ENCODE assay signal across 9 cellular contexts in the genomic region with DNA sequence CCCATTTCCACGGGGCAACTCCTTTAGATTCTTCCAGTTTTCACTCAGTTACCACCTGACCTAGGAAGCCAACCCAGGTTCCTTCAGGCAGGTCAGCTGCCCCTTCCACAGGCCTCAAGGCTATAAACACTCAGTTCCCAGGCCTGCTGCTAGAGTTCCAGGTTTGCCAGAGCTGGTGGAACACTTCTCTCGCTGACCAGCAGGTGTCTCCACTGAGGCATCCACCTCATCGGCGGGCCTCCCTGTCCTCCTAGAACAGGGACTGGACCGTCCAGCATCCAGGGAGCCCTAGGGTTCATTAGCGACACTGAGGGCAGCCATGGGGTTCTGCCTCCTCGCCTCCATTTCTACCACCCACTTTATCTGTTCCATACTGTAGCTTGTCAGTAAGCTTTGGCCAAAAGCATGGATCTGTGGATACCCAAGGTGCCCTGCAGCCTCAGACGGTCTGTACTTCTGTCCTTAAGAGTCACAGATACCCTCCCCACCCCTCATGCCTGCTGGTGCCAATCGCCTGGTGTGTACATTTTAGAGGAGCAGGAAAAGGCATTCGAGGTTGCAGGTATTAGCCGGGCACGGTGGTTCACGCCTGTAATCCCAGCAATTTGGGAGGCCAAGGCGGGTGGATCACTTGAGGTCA. TPM values are rescaled to one million over a fixed set of nuclear protein-coding genes. Genes with fewer than 3 reads are reported as not detected.
A peak's percentile ranks its signal among the peaks of the same experiment; 100 is the strongest.
DNase-seq lines count a peak whose midpoint lies in the region; ATAC-seq, FAIRE-seq and TF ChIP-seq lines count a peak whose summit lies in the region.
"Had no signal": no experiment of that assay in that cellular context is flagged by ENCODE, and none has a peak within 500 bp of the region (broad histone marks: within the 10 kb centered on the region; RNA-seq: fewer than 3 reads in every experiment).

No MANE protein-coding gene starts in this region.

- CTCF ChIA-PET in HepG2 (lab: Yijun Ruan, JAX; ENCODE audit: low intra/inter-chr PET ratio, low total read pairs): interaction anchor here (0.8 kb wide), 2 partner anchors 175 to 532 kb away, joined by 5 read pairs; no protein-coding TSS in a partner anchor

- H3K4me2 ChIP-seq in HepG2 (ENCODE audit: low read depth, low read length): no peak overlapping the region

- no peak overlapping the region for H3K27ac ChIP-seq in HepG2 (ENCODE audit: extremely low read length, insufficient read depth, low read length)

- intact Hi-C loops in activated CD4-positive, alpha-beta T cell treated with anti-CD3 and anti-CD28 coated beads, Interleukin-2, amount 10 ng/mL, durations not matched to agents 24 days and 14 days (cut with micrococcal nuclease): loop anchor here (2.0 to 10.0 kb wide), 3 partner anchors 102 to 176 kb away; partner anchors contain the start of genes KIAA0753 and TXNDC17
- intact Hi-C loops in HepG2 (cut with micrococcal nuclease; ENCODE audit: unreplicated experiment): loop anchor here (2.0 to 10.0 kb wide), 3 partner anchors 82 to 176 kb away; partner anchors contain the start of genes KIAA0753, PITPNM3 and TXNDC17

- H3K36me3 ChIP-seq in HepG2 (replicated peaks in 1 of 2; ENCODE audit: control insufficient read depth in 1 of 2, insufficient read depth in 2 of 2, low read length in 2 of 2): no peaks in the 10 kb centered on the region

- no peak overlapping the region for H3K27ac Mint-ChIP-seq in activated CD4-positive, alpha-beta T cell treated with anti-CD3 and anti-CD28 coated beads, Interleukin-2, amount 10 ng/mL, durations not matched to agents 24 days and 14 days

- no peaks in the 10 kb centered on the region for H3K9me3 Mint-ChIP-seq in activated CD4-positive, alpha-beta T cell treated with anti-CD3 and anti-CD28 coated beads, Interleukin-2, amount 10 ng/mL, durations not matched to agents 24 days and 14 days

- no peaks in the 10 kb centered on the region for H3K27me3 ChIP-seq in HepG2 (ENCODE audit: control insufficient read depth in 1 of 2, insufficient read depth in 2 of 2, low read length in 2 of 2)

- H3K27me3 Mint-ChIP-seq in activated CD4-positive, alpha-beta T cell treated with anti-CD3 and anti-CD28 coated beads, Interleukin-2, amount 10 ng/mL, durations not matched to agents 24 days and 14 days: peaks cover 7% of the 10 kb centered on the region

- TF ChIP-seq POLR2A in HepG2 (IDR thresholded peaks at IDR 0.05; ENCODE audit: insufficient read depth in 1 of 2, low read depth in 2 of 2, low read length in 2 of 2): no peak

- no peaks in the 10 kb centered on the region for H3K4me1 ChIP-seq in HepG2 (ENCODE audit: insufficient read depth, low read length)

- peak; percentile 40 for DNase-seq in NCI-H1436 (lab: John Stamatoyannopoulos, UW)
- no peak for DNase-seq in NCI-H1436 treated with DMSO at 0.1 percent for 48 hours (lab: John Stamatoyannopoulos, UW)
- peak; percentile 36 for DNase-seq in NCI-H2196 (lab: John Stamatoyannopoulos, UW; ENCODE audit: unreplicated experiment)
- DNase-seq in activated CD4-positive, alpha-beta T cell treated with anti-CD3 and anti-CD28 coated beads, Interleukin-2, amount 10 ng/mL, durations not matched to agents 24 days and 14 days: peak; percentile 91
- peak; percentile 83 for DNase-seq in choroid plexus epithelial cell (ENCODE audit: low read depth)
- peak; percentile 50 for DNase-seq in HepG2 (ENCODE audit: low spot score)
- peak; percentile 51 to 65 for DNase-seq in stimulated activated CD4-positive, alpha-beta T cell treated with anti-CD3 and anti-CD28 coated beads, Interleukin-4, amount 100 ng/mL, for 4 hours

- no peaks in the 10 kb centered on the region for H4K20me1 ChIP-seq in HepG2 (ENCODE audit: insufficient read depth, low read length)

- ATAC-seq in HepG2 (peak; percentile 88), HG02970 (IDR thresholded peaks at IDR 0.05; ENCODE audit: low FRiP score, unreplicated experiment) (no peak)

- BruUV-seq in HepG2 (replicated peaks; lab: Mats Ljungman, UMichigan): no TSS peak

- H2AFZ ChIP-seq in HepG2 (ENCODE audit: low read length): no peak overlapping the region

- H3K4me3 ChIP-seq in choroid plexus epithelial cell (ENCODE audit: low read depth, low read length): no peak overlapping the region
- no peak overlapping the region for H3K4me3 ChIP-seq in HepG2 (replicated peaks in 1 of 3; ENCODE audit: insufficient read depth in 1 of 3, low read depth in 2 of 3, low read length in 3 of 3)

- TF ChIP-seq EP300 in HepG2 (IDR thresholded peaks at IDR 0.05; ENCODE audit: low read depth in 2 of 2, low read length in 2 of 2) (no peak), HepG2 (CRISPR knock-in tag; IDR thresholded peaks at IDR 0.05; ENCODE audit: borderline replicate concordance) (no peak)

- peak; percentile 97 for TF ChIP-seq CTCF in choroid plexus epithelial cell (conservative IDR thresholded peaks at IDR 0.05; ENCODE audit: low read depth, low read length)
- peak; percentile 95 for TF ChIP-seq CTCF in HepG2 (CRISPR knock-in tag; IDR thresholded peaks at IDR 0.05)

- POLR2A ChIA-PET in HepG2 (lab: Yijun Ruan, JAX): no interaction called here

- 41% methylated on average over 11 of the region's 14 CpGs for WGBS in HepG2 (ENCODE audit: low lambda C conversion rate)

- H3K4me1 Mint-ChIP-seq in activated CD4-positive, alpha-beta T cell treated with anti-CD3 and anti-CD28 coated beads, Interleukin-2, amount 10 ng/mL, durations not matched to agents 24 days and 14 days: peaks cover 5% of the 10 kb centered on the region

- no peaks in the 10 kb centered on the region for H3K79me2 ChIP-seq in HepG2 (ENCODE audit: insufficient read depth, low read length)

- peak; percentile 77 for TF ChIP-seq RAD21 in HepG2 (CRISPR knock-in tag; IDR thresholded peaks at IDR 0.05)

- in situ Hi-C loops in HepG2 (cut with HindIII; ENCODE audit: extremely low pct_ligation_motif_present, low pct_unique_long_range_greater_than_20kb): loop anchor here (5.0 kb wide), 1 partner anchor 169 kb away; the partner anchor contains the start of genes KIAA0753 and TXNDC17

- H3K36me3 Mint-ChIP-seq in activated CD4-positive, alpha-beta T cell treated with anti-CD3 and anti-CD28 coated beads, Interleukin-2, amount 10 ng/mL, durations not matched to agents 24 days and 14 days (ENCODE audit: low read depth): no peaks in the 10 kb centered on the region

- H3K9me3 ChIP-seq in HepG2 (ENCODE audit: low read length): no peaks in the 10 kb centered on the region

- H3K9ac ChIP-seq in HepG2 (ENCODE audit: insufficient read depth, low read depth, low read length): no peak overlapping the region

- no peak overlapping the region for H3K4me3 Mint-ChIP-seq in activated CD4-positive, alpha-beta T cell treated with anti-CD3 and anti-CD28 coated beads, Interleukin-2, amount 10 ng/mL, durations not matched to agents 24 days and 14 days

- FAIRE-seq in HepG2 (lab: Jason Lieb, UNC): peak; percentile 87

RNA-seq across cellular contexts. Expression of gene PIMREG, which starts 29.0 kb away (rescaled TPM):
- 4.6 and 6.4 TPM in 2 replicates for total RNA-seq in activated CD4-positive, alpha-beta T cell treated with anti-CD3 and anti-CD28 coated beads, Interleukin-2, amount 10 ng/mL, durations not matched to agents 24 days and 14 days
- 30.3 and 33.8 TPM in 2 replicates for total RNA-seq in HepG2 (2016; rRNA removed; fragmentation: Illumina TruSeq; extraction: Trizol)
- 7.8 and 9.5 TPM in 2 replicates for total RNA-seq in HepG2 (2016; cell fraction: cytosol; rRNA removed; fragmentation: Illumina TruSeq; extraction: Trizol; ENCODE audit: low read depth)
- 29.3 and 34.9 TPM in 2 replicates for total RNA-seq in HepG2 (2016; cell fraction: insoluble cytoplasmic fraction; rRNA removed; fragmentation: Illumina TruSeq; extraction: Trizol)
- 14.8 and 15.2 TPM in 2 replicates for total RNA-seq in HepG2 (2016; cell fraction: membrane; rRNA removed; fragmentation: Illumina TruSeq; extraction: Trizol)
- total RNA-seq in HepG2 (2016; cell fraction: nucleus; rRNA removed; fragmentation: Illumina TruSeq; extraction: Trizol): 14.4 and 16.9 TPM in 2 replicates
- polyA plus RNA-seq in HepG2 (2011; rRNA removed): 10.9 and 15.6 TPM in 2 replicates
- 7.9 and 16.3 TPM in 2 replicates for polyA plus RNA-seq in HepG2 (2011; cell fraction: cytosol; rRNA removed)
- 10.1 and 14.2 TPM in 2 replicates for polyA plus RNA-seq in HepG2 (2011; cell fraction: nucleus; rRNA removed)
- polyA plus RNA-seq in HepG2 (2012): 3.0 and 7.2 TPM in 2 replicates
- polyA plus RNA-seq in HepG2 (2016; cell fraction: cytosol; fragmentation: Illumina TruSeq; extraction: Trizol; ENCODE audit: low read depth): 8.3 and 8.8 TPM in 2 replicates
- polyA plus RNA-seq in HepG2 (2016; cell fraction: insoluble cytoplasmic fraction; fragmentation: Illumina TruSeq; extraction: Trizol; ENCODE audit: low read depth): 36.2 and 37.7 TPM in 2 replicates
- 12.6 and 13.0 TPM in 2 replicates for polyA plus RNA-seq in HepG2 (2016; cell fraction: membrane; fragmentation: Illumina TruSeq; extraction: Trizol; ENCODE audit: low read depth)
- polyA plus RNA-seq in HepG2 (2016; cell fraction: nucleus; fragmentation: Illumina TruSeq; extraction: Trizol; ENCODE audit: insufficient read depth, low read depth): 23.4 and 26.5 TPM in 2 replicates
- 10.1 and 24.0 TPM in 2 replicates for polyA minus RNA-seq in HepG2 (2011; rRNA and poly(A)+ RNA removed; ENCODE audit: low replicate concordance)
- 3.4 and 4.2 TPM in 2 replicates for polyA minus RNA-seq in HepG2 (2011; cell fraction: cytosol; rRNA and poly(A)+ RNA removed)
- polyA minus RNA-seq in HepG2 (2011; cell fraction: nucleus; rRNA and poly(A)+ RNA removed): 2.9 and 4.1 TPM in 2 replicates
- total RNA-seq: mononuclear cell had no signal

RNA-seq across cellular contexts. Expression of gene AIPL1, which starts 38.3 kb away (rescaled TPM):
- not detected in 2 replicates for total RNA-seq in activated CD4-positive, alpha-beta T cell treated with anti-CD3 and anti-CD28 coated beads, Interleukin-2, amount 10 ng/mL, durations not matched to agents 24 days and 14 days
- not detected in 2 replicates for total RNA-seq in HepG2 (2016; rRNA removed; fragmentation: Illumina TruSeq; extraction: Trizol)
- not detected in 2 replicates for total RNA-seq in HepG2 (2016; cell fraction: cytosol; rRNA removed; fragmentation: Illumina TruSeq; extraction: Trizol; ENCODE audit: low read depth)
- not detected in 2 replicates for total RNA-seq in HepG2 (2016; cell fraction: insoluble cytoplasmic fraction; rRNA removed; fragmentation: Illumina TruSeq; extraction: Trizol)
- total RNA-seq in HepG2 (2016; cell fraction: membrane; rRNA removed; fragmentation: Illumina TruSeq; extraction: Trizol): not detected in 2 replicates
- not detected in 2 replicates for total RNA-seq in HepG2 (2016; cell fraction: nucleus; rRNA removed; fragmentation: Illumina TruSeq; extraction: Trizol)
- polyA plus RNA-seq in HepG2 (2011; rRNA removed): not detected in 2 replicates
- polyA plus RNA-seq in HepG2 (2011; cell fraction: cytosol; rRNA removed): not detected in 2 replicates
- not detected in 2 replicates for polyA plus RNA-seq in HepG2 (2011; cell fraction: nucleus; rRNA removed)
- not detected in 2 replicates for polyA plus RNA-seq in HepG2 (2012)
- polyA plus RNA-seq in HepG2 (2016; cell fraction: cytosol; fragmentation: Illumina TruSeq; extraction: Trizol; ENCODE audit: low read depth): not detected in 2 replicates
- not detected in 2 replicates for polyA plus RNA-seq in HepG2 (2016; cell fraction: insoluble cytoplasmic fraction; fragmentation: Illumina TruSeq; extraction: Trizol; ENCODE audit: low read depth)
- polyA plus RNA-seq in HepG2 (2016; cell fraction: membrane; fragmentation: Illumina TruSeq; extraction: Trizol; ENCODE audit: low read depth): not detected in 2 replicates
- polyA plus RNA-seq in HepG2 (2016; cell fraction: nucleus; fragmentation: Illumina TruSeq; extraction: Trizol; ENCODE audit: insufficient read depth, low read depth): not detected in 2 replicates
- polyA minus RNA-seq in HepG2 (2011; rRNA and poly(A)+ RNA removed; ENCODE audit: low replicate concordance): not detected in 2 replicates
- polyA minus RNA-seq in HepG2 (2011; cell fraction: cytosol; rRNA and poly(A)+ RNA removed): not detected in 2 replicates
- polyA minus RNA-seq in HepG2 (2011; cell fraction: nucleus; rRNA and poly(A)+ RNA removed): not detected in 2 replicates
